Comparison of ENCODE assay signal across 20 cellular contexts in the genomic region with DNA sequence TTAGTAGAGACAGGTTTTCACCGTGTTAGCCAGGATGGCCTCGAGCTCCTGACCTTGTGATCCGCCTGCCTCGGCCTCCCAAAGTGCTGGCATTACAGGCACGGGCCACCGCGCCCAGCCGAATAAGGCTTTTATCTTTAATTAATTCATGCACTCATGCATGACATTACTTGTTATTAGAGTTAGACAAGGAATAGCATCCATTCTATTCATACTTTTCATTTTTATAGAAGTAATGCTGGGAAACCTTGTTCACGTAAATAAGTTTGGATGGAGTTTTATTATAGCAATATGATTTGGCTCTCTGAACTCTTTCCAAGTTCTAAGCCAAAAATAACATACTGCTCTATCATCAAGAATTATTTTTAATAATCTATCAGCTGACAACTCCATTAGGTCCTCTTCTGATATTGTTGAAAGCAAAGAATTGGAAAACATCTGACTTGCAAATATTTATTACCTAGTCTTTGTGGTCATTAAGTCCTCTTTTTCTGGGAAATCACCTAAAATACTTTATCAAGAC.
"Had no signal": no experiment of that assay in that cellular context is flagged by ENCODE, and none has a peak within 500 bp of the region (broad histone marks: within the 10 kb centered on the region; RNA-seq: fewer than 3 reads in every experiment).

No MANE protein-coding gene starts in this region.

- DNase-seq: cerebellar nuclear complex; colonic mucosa; cortex of kidney; effector CD8-positive, alpha-beta T cell; effector memory CD8-positive, alpha-beta T cell; endodermal cell; erythroblast; esophagus squamous epithelium; foreskin fibroblast; foreskin melanocyte; gastrocnemius medialis; glutamatergic neuron; hippocampal formation; kidney glomerular epithelial cell; left lung; lower lobe of right lung; mesendoderm; midbrain had no signal

- H3K9me3 ChIP-seq: colonic mucosa, esophagus squamous epithelium, gastrocnemius medialis, left lung, lower lobe of right lung had no signal

- H3K4me3 ChIP-seq: colonic mucosa, esophagus squamous epithelium, gastrocnemius medialis, left lung, lower lobe of right lung had no signal

- H3K36me3 ChIP-seq: colonic mucosa, esophagus squamous epithelium, gastrocnemius medialis, left lung, lower lobe of right lung had no signal

- H3K27ac ChIP-seq: colonic mucosa, epithelial cell of prostate, esophagus squamous epithelium, gastrocnemius medialis, left lung, lower lobe of right lung had no signal

- H3K27me3 ChIP-seq: colonic mucosa had no signal

- ATAC-seq: effector memory CD8-positive, alpha-beta T cell; esophagus mucosa; gastrocnemius medialis; left lung; lower lobe of right lung had no signal

- H3K4me1 ChIP-seq: colonic mucosa, esophagus squamous epithelium, gastrocnemius medialis, lower lobe of right lung had no signal
